16 cellular contexts compared by ENCODE assay signal in genomic region chr20:62570897-62571666, GRCh38.
DNase-seq lines count a peak whose midpoint lies in the region; ATAC-seq, FAIRE-seq and TF ChIP-seq lines count a peak whose summit lies in the region.
"Had no signal": no experiment of that assay in that cellular context is flagged by ENCODE, and none has a peak within 500 bp of the region (broad histone marks: within the 10 kb centered on the region; RNA-seq: fewer than 3 reads in every experiment).

No MANE protein-coding gene starts in this region.

- TF ChIP-seq EP300 in HepG2 (IDR thresholded peaks at IDR 0.05; ENCODE audit: low read depth in 2 of 2, low read length in 2 of 2) (no peak), HepG2 (CRISPR knock-in tag; IDR thresholded peaks at IDR 0.05; ENCODE audit: borderline replicate concordance) (no peak), GM12878 (IDR thresholded peaks at IDR 0.05; ENCODE audit: borderline replicate concordance in 1 of 2, control insufficient read depth in 1 of 2, low read depth in 2 of 2, low read length in 2 of 2) (no peak)

- BruUV-seq in HepG2 (replicated peaks; lab: Mats Ljungman, UMichigan) (no TSS peak), GM12878 (replicated peaks; lab: Mats Ljungman, UMichigan) (no TSS peak)

- no peak overlapping the region for H3K4me2 ChIP-seq in HepG2 (ENCODE audit: low read depth, low read length)
- H3K4me2 ChIP-seq in GM12878 (ENCODE audit: control insufficient read depth, insufficient read depth) = no peak overlapping the region

- H4K20me1 ChIP-seq in HepG2 (ENCODE audit: insufficient read depth, low read length) = no peaks in the 10 kb centered on the region; the same call in 1 of the 2 replicates
- H4K20me1 ChIP-seq in GM12878 (ENCODE audit: control insufficient read depth, insufficient read depth) = no peaks in the 10 kb centered on the region

- SMC1A ChIA-PET in GM12878 (lab: Charles Lee; ENCODE audit: uncharacterized antibody, unreplicated experiment) = interaction anchor here (0.6 kb wide), 1 partner anchor 68 kb away, joined by 4 read pairs; no protein-coding TSS in a partner anchor

- H3K9me3 ChIP-seq in HepG2 (ENCODE audit: low read length) (no peaks in the 10 kb centered on the region), right lobe of liver (no peaks in the 10 kb centered on the region), GM12878 (replicated peaks; ENCODE audit: control insufficient read depth, insufficient read depth, low read length) (no peaks in the 10 kb centered on the region; the same call in 2 of the 3 replicates)
- H3K9me3 ChIP-seq: Caco-2 had no signal

- H3K4me3 ChIP-seq in HepG2 (replicated peaks in 1 of 3; ENCODE audit: insufficient read depth in 1 of 3, low read depth in 2 of 3, low read length in 3 of 3) (no peak overlapping the region), right lobe of liver (no peak overlapping the region), GM12878 (no peak overlapping the region)

- intact Hi-C loops in HepG2 (cut with micrococcal nuclease; ENCODE audit: unreplicated experiment) = no loop called here
- intact Hi-C loops in right lobe of liver (cut with DNase I) = no loop called here
- intact Hi-C loops in GM12878 (cut with micrococcal nuclease; ENCODE audit: unreplicated experiment) = no loop called here
- intact Hi-C loops in left ventricle myocardium superior (cut with micrococcal nuclease) = no loop called here

- DNase-seq in HepG2 (ENCODE audit: low spot score) (no peak), right lobe of liver (no peak), GM12878 (ENCODE audit: low read depth, low spot score) (no peak), left ventricle myocardium superior (peak; percentile 75), urothelium cell line (ENCODE audit: low spot score) (no peak), DMS114 treated with DMSO at 0.1 percent for 48 hours (lab: John Stamatoyannopoulos, UW; ENCODE audit: unreplicated experiment) (no peak), superior temporal gyrus (ENCODE audit: extremely low spot score) (no peak)
- DNase-seq in stimulated activated CD4-positive, alpha-beta T cell treated with anti-CD3 and anti-CD28 coated beads, Interleukin-1b, Interleukin-23, amount 100 ng/mL, for 48 hours = no peak
- DNase-seq: NCI-H1417, NCI-H1930, NCI-H2171, SIG-M5 had no signal

- no peaks in the 10 kb centered on the region for H3K4me1 ChIP-seq in HepG2 (ENCODE audit: insufficient read depth, low read length)
- H3K4me1 ChIP-seq in right lobe of liver = no peaks in the 10 kb centered on the region
- no peaks in the 10 kb centered on the region for H3K4me1 ChIP-seq in GM12878 (ENCODE audit: control insufficient read depth, insufficient read depth, low read length)
- H3K4me1 ChIP-seq: Caco-2 had no signal

- FAIRE-seq in HepG2 (lab: Jason Lieb, UNC) (no peak), GM12878 (lab: Jason Lieb, UNC) (no peak), urothelium cell line (lab: Jason Lieb, UNC) (peak; percentile 99)
- FAIRE-seq: A204.1, RCC 7860 had no signal

- peaks cover 16 to 87% of the 10 kb centered on the region in 2 experiments; a peak in 4 of 5 replicates for H3K27me3 ChIP-seq in HepG2 (ENCODE audit: control insufficient read depth in 1 of 2, insufficient read depth in 2 of 2, low read length in 2 of 2)
- H3K27me3 ChIP-seq in right lobe of liver = no peaks in the 10 kb centered on the region
- peaks cover 2 to 5% of the 10 kb centered on the region in 2 experiments; a peak in 3 of 4 replicates for H3K27me3 ChIP-seq in GM12878 (replicated peaks in 1 of 2; ENCODE audit: control insufficient read depth in 2 of 2, insufficient read depth in 2 of 2, low read length in 1 of 2)

- no peaks in the 10 kb centered on the region for H3K79me2 ChIP-seq in HepG2 (ENCODE audit: insufficient read depth, low read length)
- H3K79me2 ChIP-seq in GM12878 (ENCODE audit: control insufficient read depth, insufficient read depth, low read length) = no peaks in the 10 kb centered on the region

- TF ChIP-seq RAD21 in HepG2 (CRISPR knock-in tag; IDR thresholded peaks at IDR 0.05) (no peak), GM12878 (IDR thresholded peaks at IDR 0.05; ENCODE audit: insufficient read depth, low read depth, low read length) (no peak)

- H3K9ac ChIP-seq in HepG2 (ENCODE audit: insufficient read depth, low read depth, low read length) (no peak overlapping the region), GM12878 (ENCODE audit: control insufficient read depth, insufficient read depth, low read length) (no peak overlapping the region)

- no peaks in the 10 kb centered on the region for H3K36me3 ChIP-seq in HepG2 (replicated peaks in 1 of 2; ENCODE audit: control insufficient read depth in 1 of 2, insufficient read depth in 2 of 2, low read length in 2 of 2)
- H3K36me3 ChIP-seq in right lobe of liver = no peaks in the 10 kb centered on the region
- no peaks in the 10 kb centered on the region for H3K36me3 ChIP-seq in GM12878 (ENCODE audit: control insufficient read depth in 2 of 2, insufficient read depth in 2 of 2, low read length in 1 of 2)

- POLR2A ChIA-PET in HepG2 (lab: Yijun Ruan, JAX) = no interaction called here
- POLR2A ChIA-PET in GM12878 (lab: Charles Lee) = no interaction called here

- H3K27ac ChIP-seq in HepG2 (ENCODE audit: extremely low read length, insufficient read depth, low read length) = no peak overlapping the region
- no peak overlapping the region for H3K27ac ChIP-seq in right lobe of liver
- H3K27ac ChIP-seq in GM12878 (ENCODE audit: control insufficient read depth, insufficient read depth) = no peak overlapping the region
- H3K27ac ChIP-seq: C4-2B had no signal

- CTCF ChIA-PET in HepG2 (lab: Yijun Ruan, JAX; ENCODE audit: low intra/inter-chr PET ratio, low total read pairs) (no interaction called here), GM12878 (lab: Yijun Ruan, JAX) (interaction anchor here (0.6 to 0.7 kb wide), 2 partner anchors 12 to 69 kb away, joined by 3 read pairs; no protein-coding TSS in a partner anchor)

- RAD21 ChIA-PET in GM12878 (lab: Charles Lee; ENCODE audit: unreplicated experiment) = no interaction called here

- WGBS in HepG2 (ENCODE audit: low lambda C conversion rate) = 28% methylated on average over 12 of the region's 12 CpGs
- WGBS in right lobe of liver (ENCODE audit: insufficient coverage, low coverage, low lambda C conversion rate, missing lambda C conversion rate) = 74% methylated on average over 4 of the region's 12 CpGs
- 61% methylated on average over 12 of the region's 12 CpGs for WGBS in GM12878 (ENCODE audit: insufficient coverage, insufficient replicate concordance, low lambda C conversion rate, missing lambda C conversion rate)

- no peak for TF ChIP-seq POLR2A in HepG2 (IDR thresholded peaks at IDR 0.05; ENCODE audit: insufficient read depth in 1 of 2, low read depth in 2 of 2, low read length in 2 of 2)
- TF ChIP-seq POLR2A in right lobe of liver (IDR thresholded peaks at IDR 0.05) = no peak
- no peak for TF ChIP-seq POLR2A in GM12878 (IDR thresholded peaks at IDR 0.05; ENCODE audit: low read depth, low read length)

- ATAC-seq in HepG2 (no peak), right lobe of liver (no peak), GM12878 (no peak; the same call in 2 of the 3 replicates), left ventricle myocardium superior (peak; percentile 52)

- no peak for TF ChIP-seq CTCF in HepG2 (CRISPR knock-in tag; IDR thresholded peaks at IDR 0.05)
- no peak for TF ChIP-seq CTCF in right lobe of liver (IDR thresholded peaks at IDR 0.05)
- TF ChIP-seq CTCF in GM12878 (IDR thresholded peaks at IDR 0.05 in 2 of 3, conservative IDR thresholded peaks at IDR 0.05 in 1 of 3; ENCODE audit: control insufficient read depth in 2 of 3, extremely low read depth in 1 of 3, insufficient read depth in 1 of 3, low read depth in 3 of 3, low read length in 3 of 3) = no peak

- in situ Hi-C loops in HepG2 (cut with HindIII; ENCODE audit: extremely low pct_ligation_motif_present, low pct_unique_long_range_greater_than_20kb) (no loop called here), GM12878 (cut with MboI) (no loop called here)

- H2AFZ ChIP-seq in HepG2 (ENCODE audit: low read length) = no peak overlapping the region
- no peak overlapping the region for H2AFZ ChIP-seq in GM12878 (ENCODE audit: control insufficient read depth, low read depth, low read length)

TF ChIP-seq in HepG2, 621 proteins besides CTCF, POLR2A, EP300 and RAD21 (continues in another document):
- TF ChIP-seq CC2D1A (CRISPR knock-in tag; IDR thresholded peaks at IDR 0.05) (no peak), CCDC6 (CRISPR knock-in tag; IDR thresholded peaks at IDR 0.05) (no peak), ZBTB1 (CRISPR knock-in tag; IDR thresholded peaks at IDR 0.05; ENCODE audit: borderline replicate concordance) (no peak), KDM5A (IDR thresholded peaks at IDR 0.05; ENCODE audit: borderline replicate concordance, low read length) (no peak), SRSF9 (IDR thresholded peaks at IDR 0.05; ENCODE audit: borderline replicate concordance, insufficient read depth, low read depth, low read length, poor library complexity, severe bottlenecking) (no peak), RBAK (CRISPR knock-in tag; IDR thresholded peaks at IDR 0.05) (no peak)

TF ChIP-seq in GM12878, 131 proteins besides CTCF, POLR2A, EP300 and RAD21 (continues in another document):
- TF ChIP-seq HDAC6 (IDR thresholded peaks at IDR 0.05; ENCODE audit: unreplicated experiment) (no peak), NR2C2 (IDR thresholded peaks at IDR 0.05; ENCODE audit: borderline replicate concordance, control insufficient read depth, insufficient read length, low read depth) (peak; percentile 16), SKIL (IDR thresholded peaks at IDR 0.05; ENCODE audit: low read depth, poor library complexity, severe bottlenecking) (no peak), BACH1 (IDR thresholded peaks at IDR 0.05; ENCODE audit: borderline replicate concordance) (no peak), NFIC (IDR thresholded peaks at IDR 0.05; ENCODE audit: low read depth, low read length) (0 out of 2 replicates have a peak, but pooled peaks have one; percentile 47), HCFC1 (IDR thresholded peaks at IDR 0.05; ENCODE audit: low read length) (no peak)

Comparison
In these comparisons a context has a peak if more than half of its experiments do, and no peak if none do; other contexts are left out.
1. Of the 75 proteins assayed by ChIP-seq in both HepG2 and GM12878: peak only in HepG2: JUNB and NBN; only in GM12878: BCL3, NFIC and NR2C2; in both: none; in neither: 70.